Comparison of ENCODE assay signal across 8 cellular contexts in the genomic region with DNA sequence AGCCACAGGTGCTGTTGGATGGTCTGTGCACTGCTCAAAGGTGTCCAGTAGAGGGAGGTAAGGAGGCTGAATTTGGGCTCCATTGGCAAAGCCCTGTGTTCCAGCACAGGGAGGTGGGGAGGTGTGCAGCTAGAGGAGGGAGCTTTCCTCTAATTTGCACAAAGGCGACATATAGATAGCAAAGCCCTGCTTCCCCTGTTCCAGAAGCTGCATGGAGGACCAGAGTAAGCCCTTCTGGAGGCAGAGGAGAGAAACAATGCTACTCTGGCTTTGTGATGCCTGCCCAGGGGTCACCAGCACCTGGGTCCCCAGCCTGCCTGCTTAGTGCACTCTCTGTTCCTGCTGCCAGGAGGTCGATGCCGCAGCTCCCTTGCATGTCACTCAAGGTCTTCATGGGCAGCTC. TPM values are rescaled to one million over a fixed set of nuclear protein-coding genes. Genes with fewer than 3 reads are reported as not detected.
DNase-seq lines count a peak whose midpoint lies in the region; ATAC-seq, FAIRE-seq and TF ChIP-seq lines count a peak whose summit lies in the region.

No MANE protein-coding gene starts in this region.

- DNase-seq in BE2C, result peak; percentile 41
- DNase-seq in GM12891 (ENCODE audit: insufficient read length, low spot score), result peak; percentile 67
- peak; percentile 18 for DNase-seq in MV-4-11 (lab: John Stamatoyannopoulos, UW)
- peak; percentile 50 to 58 for DNase-seq in activated T-cell treated with anti-CD3 and anti-CD28 coated beads, Interleukin-2, amount 50 U/mL, for 48 hours
- peak; percentile 68 for DNase-seq in iPS DF 6.9 (ENCODE audit: low read depth, low spot score)
- DNase-seq in stimulated activated effector memory CD8-positive, alpha-beta T cell treated with anti-CD3 and anti-CD28 coated beads, Interleukin-12 subunit alpha, Interleukin-12 subunit beta, amount 100 ng/mL, for 72 hours (ENCODE audit: low spot score in 2 of 2), result peak in 1 of 2 donors; percentile 52
- no peak for DNase-seq in NCI-H2107 (lab: John Stamatoyannopoulos, UW)

- H3K4me1 ChIP-seq in BE2C (no peaks in the 10 kb centered on the region), iPS DF 6.9 (ENCODE audit: control insufficient read depth, insufficient read depth, low read length) (peaks cover 4% of the 10 kb centered on the region; the same call in 1 of the 2 replicates)

- FAIRE-seq in GM12891 (lab: Jason Lieb, UNC), result peak; percentile 96

- H3K4me3 ChIP-seq in BE2C (ENCODE audit: low read depth, low read length), result no peak overlapping the region
- H3K4me3 ChIP-seq in iPS DF 6.9 (ENCODE audit: low read length), result no peak overlapping the region

- H3K9me3 ChIP-seq in BE2C (no peaks in the 10 kb centered on the region), iPS DF 6.9 (ENCODE audit: control insufficient read depth, insufficient read depth, low read length) (no peaks in the 10 kb centered on the region)

- peak; percentile 82 for TF ChIP-seq CTCF in BE2C (IDR thresholded peaks at IDR 0.05; ENCODE audit: low read depth, low read length)

- no peaks in the 10 kb centered on the region for H3K9me3 Mint-ChIP-seq in stimulated activated effector memory CD8-positive, alpha-beta T cell treated with anti-CD3 and anti-CD28 coated beads, Interleukin-12 subunit alpha, Interleukin-12 subunit beta, amount 100 ng/mL, for 72 hours

- no peak overlapping the region for H3K27ac Mint-ChIP-seq in stimulated activated effector memory CD8-positive, alpha-beta T cell treated with anti-CD3 and anti-CD28 coated beads, Interleukin-12 subunit alpha, Interleukin-12 subunit beta, amount 100 ng/mL, for 72 hours

- H3K27me3 ChIP-seq in BE2C (peaks cover 5% of the 10 kb centered on the region; the same call in 1 of the 2 replicates), iPS DF 6.9 (ENCODE audit: control insufficient read depth, insufficient read depth, low read length) (peaks cover 7% of the 10 kb centered on the region; the same call in 1 of the 2 replicates)

- H3K27ac ChIP-seq in iPS DF 6.9 (ENCODE audit: low read length), result no peak overlapping the region

- no peak for TF ChIP-seq POLR2A in GM12891 (IDR thresholded peaks at IDR 0.05; ENCODE audit: low read depth, low read length)

- H3K36me3 ChIP-seq in BE2C (no peaks in the 10 kb centered on the region), iPS DF 6.9 (ENCODE audit: control insufficient read depth, insufficient read depth, low read length) (no peaks in the 10 kb centered on the region)

- H3K36me3 Mint-ChIP-seq in stimulated activated effector memory CD8-positive, alpha-beta T cell treated with anti-CD3 and anti-CD28 coated beads, Interleukin-12 subunit alpha, Interleukin-12 subunit beta, amount 100 ng/mL, for 72 hours, result no peaks in the 10 kb centered on the region

- H3K4me1 Mint-ChIP-seq in stimulated activated effector memory CD8-positive, alpha-beta T cell treated with anti-CD3 and anti-CD28 coated beads, Interleukin-12 subunit alpha, Interleukin-12 subunit beta, amount 100 ng/mL, for 72 hours, result no peaks in the 10 kb centered on the region

- no peak overlapping the region for H3K4me3 Mint-ChIP-seq in stimulated activated effector memory CD8-positive, alpha-beta T cell treated with anti-CD3 and anti-CD28 coated beads, Interleukin-12 subunit alpha, Interleukin-12 subunit beta, amount 100 ng/mL, for 72 hours

- WGBS in iPS DF 6.9 (ENCODE audit: insufficient coverage, insufficient read length), result no CpG with 5 or more reads among the region's 3 CpGs

- ATAC-seq in HG02571 (IDR thresholded peaks at IDR 0.05; ENCODE audit: unreplicated experiment), result peak; percentile 87
- ATAC-seq in stimulated activated effector memory CD8-positive, alpha-beta T cell treated with anti-CD3 and anti-CD28 coated beads, Interleukin-12 subunit alpha, Interleukin-12 subunit beta, amount 100 ng/mL, for 72 hours, result peak; percentile 74

TF ChIP-seq in GM12891, 5 proteins besides CTCF, POLR2A, EP300 and RAD21:
- TF ChIP-seq SPI1 (IDR thresholded peaks at IDR 0.05; ENCODE audit: low read depth, low read length), result no peak
- TF ChIP-seq POU2F2 (IDR thresholded peaks at IDR 0.05; ENCODE audit: low read depth, low read length), result no peak
- no peak for TF ChIP-seq POLR2AphosphoS5 (IDR thresholded peaks at IDR 0.05; ENCODE audit: low read depth, low read length)
- TF ChIP-seq PAX5 (IDR thresholded peaks at IDR 0.05; ENCODE audit: insufficient read depth, low read length, severe bottlenecking), result no peak
- TF ChIP-seq TAF1 (IDR thresholded peaks at IDR 0.05; ENCODE audit: low read depth, low read length), result no peak

RNA-seq across cellular contexts. Expression of a gene that starts 3.4 kb away (rescaled TPM):
- 5.8 TPM for polyA plus RNA-seq in BE2C (2012; ENCODE audit: insufficient read depth, insufficient read length, low read depth)
- 0.19 TPM for polyA plus RNA-seq in GM12891 (2012; ENCODE audit: low read depth, missing spikeins)
